In the genomic region with DNA sequence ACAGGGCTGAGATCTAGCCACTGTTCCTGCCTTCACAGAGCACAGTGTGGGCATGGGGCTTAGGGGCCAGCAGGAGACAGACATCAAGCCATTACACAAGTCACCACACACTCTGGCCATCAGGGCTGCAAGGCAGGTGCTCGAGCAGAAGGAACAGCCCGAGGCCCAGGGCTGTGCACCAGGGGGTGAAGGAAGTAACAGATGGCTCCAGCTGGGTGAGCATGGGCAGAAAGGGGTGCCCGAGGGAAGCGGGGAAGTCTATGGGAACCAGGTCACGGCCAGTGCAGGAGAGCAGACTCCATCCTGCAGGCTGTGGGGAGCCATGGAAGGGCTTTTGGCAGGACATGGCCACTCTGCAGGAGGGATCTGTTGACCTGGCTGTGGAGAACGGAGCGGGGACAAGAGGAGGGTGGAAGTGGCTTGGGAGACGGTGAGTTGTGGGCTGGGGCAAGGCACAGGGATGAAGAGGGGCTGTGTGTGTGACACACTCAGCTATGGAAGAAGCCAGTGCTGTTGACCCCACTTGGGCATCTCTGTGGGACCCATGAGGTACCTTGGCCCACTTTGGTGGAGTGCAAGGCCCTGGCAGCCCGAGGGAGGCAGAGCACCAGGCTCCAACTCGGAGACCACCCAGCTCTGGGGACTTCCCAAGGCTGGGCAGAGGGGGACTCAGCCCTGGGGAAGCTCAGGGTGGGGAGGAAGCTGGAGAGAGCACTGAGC, we compare ENCODE assay signal across 8 cellular contexts. TPM values are rescaled to one million over a fixed set of nuclear protein-coding genes. Genes with fewer than 3 reads are reported as not detected.
DNase-seq lines count a peak whose midpoint lies in the region; ATAC-seq, FAIRE-seq and TF ChIP-seq lines count a peak whose summit lies in the region.

No MANE protein-coding gene starts in this region.

- CTCF ChIA-PET in activated CD4-positive, alpha-beta T cell treated with anti-CD3 and anti-CD28 coated beads for 36 hours (lab: Charles Lee), result interaction anchor here (0.6 to 1.3 kb wide), 5 partner anchors 17 to 474 kb away, joined by 3 to 5 read pairs (median 3); a partner anchor contains a TSS

- intact Hi-C loops in activated CD4-positive, alpha-beta T cell treated with anti-CD3 and anti-CD28 coated beads for 36 hours (cut with DNase I, micrococcal nuclease), result no loop called here
- intact Hi-C loops in activated T-helper 1 cell treated with anti-CD3 and anti-CD28 coated beads, Interleukin-12 subunit alpha, Interleukin-12 subunit beta, Interleukin-2, Interleukin-4 antibody, amounts not matched to agents 30 ng/mL and 10 ng/mL and 1 ng/mL, durations not matched to agents 14 hours and 24 hours and 36 hours (cut with micrococcal nuclease), result no loop called here
- intact Hi-C loops in thyroid gland (cut with DNase I), result loop anchor here (5.0 kb wide), 1 partner anchor 47 kb away; a partner anchor contains a TSS

- 54 to 56% methylated on average over 9 to 10 of the region's 10 CpGs for WGBS in thyroid gland, 2 donors
- WGBS in small intestine, 3 donors, result 60 to 72% (median 62%) methylated on average over 10 of the region's 10 CpGs

- no peaks in the 10 kb centered on the region for H3K9me3 Mint-ChIP-seq in activated CD4-positive, alpha-beta T cell treated with anti-CD3 and anti-CD28 coated beads for 36 hours (ENCODE audit: low read depth)
- H3K9me3 Mint-ChIP-seq in activated T-helper 1 cell treated with anti-CD3 and anti-CD28 coated beads, Interleukin-12 subunit alpha, Interleukin-12 subunit beta, Interleukin-2, Interleukin-4 antibody, amounts not matched to agents 30 ng/mL and 10 ng/mL and 1 ng/mL, durations not matched to agents 14 hours and 24 hours and 36 hours, result no peaks in the 10 kb centered on the region

- peaks cover 22% of the 10 kb centered on the region for H3K4me1 Mint-ChIP-seq in activated CD4-positive, alpha-beta T cell treated with anti-CD3 and anti-CD28 coated beads for 36 hours
- peaks cover 16% of the 10 kb centered on the region for H3K4me1 Mint-ChIP-seq in activated T-helper 1 cell treated with anti-CD3 and anti-CD28 coated beads, Interleukin-12 subunit alpha, Interleukin-12 subunit beta, Interleukin-2, Interleukin-4 antibody, amounts not matched to agents 30 ng/mL and 10 ng/mL and 1 ng/mL, durations not matched to agents 14 hours and 24 hours and 36 hours (ENCODE audit: low read depth)

- no peak for FAIRE-seq in small intestine (lab: Jason Lieb, UNC)

- DNase-seq in activated CD4-positive, alpha-beta T cell treated with anti-CD3 and anti-CD28 coated beads for 36 hours, result no peak
- no peak for DNase-seq in activated CD4-positive, alpha-beta T cell treated with anti-CD3 and anti-CD28 coated beads, Interleukin-2, amount 50 U/mL, for 48 hours
- no peak for DNase-seq in activated T-helper 1 cell treated with anti-CD3 and anti-CD28 coated beads, Interleukin-12 subunit alpha, Interleukin-12 subunit beta, Interleukin-2, Interleukin-4 antibody, amounts not matched to agents 30 ng/mL and 10 ng/mL and 1 ng/mL, durations not matched to agents 14 hours and 24 hours and 36 hours (ENCODE audit: low spot score)
- no peak for DNase-seq in thyroid gland
- DNase-seq in small intestine, result no peak
- no peak for DNase-seq in COR-L47 (lab: John Stamatoyannopoulos, UW)
- no peak for DNase-seq in NCI-H1105 treated with DMSO at 0.1 percent for 48 hours (lab: John Stamatoyannopoulos, UW)

- H3K27ac ChIP-seq in layer of hippocampus (ENCODE audit: low read depth, low read length), result peak overlapping the region; percentile 54
- H3K27ac ChIP-seq in thyroid gland, result peak overlapping the region in 2 of 3 donors; percentile 46 to 73
- peak overlapping the region in 1 of 2 donors; percentile 82 for H3K27ac ChIP-seq in small intestine (ENCODE audit: low read depth in 1 of 2, low read length in 1 of 2)

- POLR2A ChIA-PET in activated CD4-positive, alpha-beta T cell treated with anti-CD3 and anti-CD28 coated beads for 36 hours (lab: Charles Lee), result interaction anchor here (1.0 kb wide), 1 partner anchor 21 kb away, joined by 6 read pairs; no protein-coding TSS in a partner anchor

- H3K27me3 Mint-ChIP-seq in activated CD4-positive, alpha-beta T cell treated with anti-CD3 and anti-CD28 coated beads for 36 hours, result peaks cover 2% of the 10 kb centered on the region
- no peaks in the 10 kb centered on the region for H3K27me3 Mint-ChIP-seq in activated T-helper 1 cell treated with anti-CD3 and anti-CD28 coated beads, Interleukin-12 subunit alpha, Interleukin-12 subunit beta, Interleukin-2, Interleukin-4 antibody, amounts not matched to agents 30 ng/mL and 10 ng/mL and 1 ng/mL, durations not matched to agents 14 hours and 24 hours and 36 hours (ENCODE audit: insufficient read depth)

- peak overlapping the region; percentile 3 for H3K27ac Mint-ChIP-seq in activated CD4-positive, alpha-beta T cell treated with anti-CD3 and anti-CD28 coated beads for 36 hours
- no peak overlapping the region for H3K27ac Mint-ChIP-seq in activated T-helper 1 cell treated with anti-CD3 and anti-CD28 coated beads, Interleukin-12 subunit alpha, Interleukin-12 subunit beta, Interleukin-2, Interleukin-4 antibody, amounts not matched to agents 30 ng/mL and 10 ng/mL and 1 ng/mL, durations not matched to agents 14 hours and 24 hours and 36 hours

- H3K27me3 ChIP-seq in layer of hippocampus (ENCODE audit: control insufficient read depth, insufficient read depth, low read length), result no peaks in the 10 kb centered on the region
- no peaks in the 10 kb centered on the region for H3K27me3 ChIP-seq in thyroid gland
- H3K27me3 ChIP-seq in small intestine (ENCODE audit: control insufficient read depth in 2 of 2, insufficient read depth in 2 of 2, low read length in 2 of 2), result no peaks in the 10 kb centered on the region

- no peak for ATAC-seq in activated CD4-positive, alpha-beta T cell treated with anti-CD3 and anti-CD28 coated beads for 36 hours

- H3K4me3 ChIP-seq in thyroid gland (replicated peaks in 1 of 3) (no peak overlapping the region), small intestine (ENCODE audit: low read depth in 1 of 2, low read length in 2 of 2) (no peak overlapping the region)

- H3K36me3 Mint-ChIP-seq in activated CD4-positive, alpha-beta T cell treated with anti-CD3 and anti-CD28 coated beads for 36 hours (ENCODE audit: low read depth), result peaks cover 2% of the 10 kb centered on the region
- H3K36me3 Mint-ChIP-seq in activated T-helper 1 cell treated with anti-CD3 and anti-CD28 coated beads, Interleukin-12 subunit alpha, Interleukin-12 subunit beta, Interleukin-2, Interleukin-4 antibody, amounts not matched to agents 30 ng/mL and 10 ng/mL and 1 ng/mL, durations not matched to agents 14 hours and 24 hours and 36 hours (ENCODE audit: low read depth), result peaks cover 15% of the 10 kb centered on the region

- H3K4me1 ChIP-seq in thyroid gland, result peaks cover 18 to 47% of the 10 kb centered on the region in 2 donors
- H3K4me1 ChIP-seq in small intestine (ENCODE audit: control insufficient read depth in 2 of 2, insufficient read depth in 1 of 2, low read depth in 1 of 2, low read length in 1 of 2), result peaks cover 3 to 16% of the 10 kb centered on the region in 2 donors

- TF ChIP-seq POLR2A in thyroid gland (IDR thresholded peaks at IDR 0.05), result no peak

- H3K9me3 ChIP-seq in thyroid gland, result no peaks in the 10 kb centered on the region
- H3K9me3 ChIP-seq in small intestine (ENCODE audit: control insufficient read depth, low read depth), result no peaks in the 10 kb centered on the region

- H3K4me3 Mint-ChIP-seq in activated CD4-positive, alpha-beta T cell treated with anti-CD3 and anti-CD28 coated beads for 36 hours, result no peak overlapping the region
- peak overlapping the region; percentile 19 for H3K4me3 Mint-ChIP-seq in activated T-helper 1 cell treated with anti-CD3 and anti-CD28 coated beads, Interleukin-12 subunit alpha, Interleukin-12 subunit beta, Interleukin-2, Interleukin-4 antibody, amounts not matched to agents 30 ng/mL and 10 ng/mL and 1 ng/mL, durations not matched to agents 14 hours and 24 hours and 36 hours

- H3K36me3 ChIP-seq in thyroid gland (no peaks in the 10 kb centered on the region), small intestine (ENCODE audit: control insufficient read depth in 2 of 2, insufficient read depth in 2 of 2, low read length in 2 of 2) (no peaks in the 10 kb centered on the region)

- no peak for TF ChIP-seq CTCF in thyroid gland (IDR thresholded peaks at IDR 0.05)

RNA-seq across cellular contexts. Expression of a gene that starts 3.6 kb away (rescaled TPM):
- 10 to 100 TPM; 21.4 to 22.9 TPM for total RNA-seq in activated CD4-positive, alpha-beta T cell treated with anti-CD3 and anti-CD28 coated beads for 36 hours
- 18.5 and 21.4 TPM in 2 replicates for total RNA-seq in activated T-helper 1 cell treated with anti-CD3 and anti-CD28 coated beads, Interleukin-12 subunit alpha, Interleukin-12 subunit beta, Interleukin-2, Interleukin-4 antibody, amounts not matched to agents 30 ng/mL and 10 ng/mL and 1 ng/mL, durations not matched to agents 14 hours and 24 hours and 36 hours
- total RNA-seq in thyroid gland, result 10 to 100 TPM; 17.7 to 27.1 (median 20.9) TPM
- 10 to 100 TPM; 23.9 to 32.7 (median 24.1) TPM for polyA plus RNA-seq in small intestine

RNA-seq across cellular contexts. Expression of a gene that starts 4.0 kb away (rescaled TPM):
- total RNA-seq in activated CD4-positive, alpha-beta T cell treated with anti-CD3 and anti-CD28 coated beads for 36 hours, result 100 to 1,000 TPM; 111 to 158 TPM
- 119 and 129 TPM in 2 replicates for total RNA-seq in activated T-helper 1 cell treated with anti-CD3 and anti-CD28 coated beads, Interleukin-12 subunit alpha, Interleukin-12 subunit beta, Interleukin-2, Interleukin-4 antibody, amounts not matched to agents 30 ng/mL and 10 ng/mL and 1 ng/mL, durations not matched to agents 14 hours and 24 hours and 36 hours
- total RNA-seq in thyroid gland, result 100 to 1,000 TPM in 3 of 4 donors, 10 to 100 TPM in 1; 82.0 to 184 (median 132) TPM
- polyA plus RNA-seq in small intestine, result 10 to 100 TPM; 70.0 to 87.3 (median 71.5) TPM

RNA-seq across cellular contexts. Expression of a gene that starts 15.1 kb away (rescaled TPM):
- 10 to 100 TPM; 11.1 to 11.3 TPM for total RNA-seq in activated CD4-positive, alpha-beta T cell treated with anti-CD3 and anti-CD28 coated beads for 36 hours
- total RNA-seq in activated T-helper 1 cell treated with anti-CD3 and anti-CD28 coated beads, Interleukin-12 subunit alpha, Interleukin-12 subunit beta, Interleukin-2, Interleukin-4 antibody, amounts not matched to agents 30 ng/mL and 10 ng/mL and 1 ng/mL, durations not matched to agents 14 hours and 24 hours and 36 hours, result 31.7 and 33.5 TPM in 2 replicates
- 1 to 10 TPM in 3 of 4 donors, under 1 TPM in 1; 0.33 to 1.6 (median 1.5) TPM for total RNA-seq in thyroid gland
- polyA plus RNA-seq in small intestine, result 1 to 10 TPM; 1.4 to 5.2 (median 2.5) TPM

RNA-seq across cellular contexts. Expression of a gene that starts 24.8 kb away (rescaled TPM):
- total RNA-seq in activated CD4-positive, alpha-beta T cell treated with anti-CD3 and anti-CD28 coated beads for 36 hours, result 10 to 100 TPM; 25.5 to 45.0 TPM
- total RNA-seq in activated T-helper 1 cell treated with anti-CD3 and anti-CD28 coated beads, Interleukin-12 subunit alpha, Interleukin-12 subunit beta, Interleukin-2, Interleukin-4 antibody, amounts not matched to agents 30 ng/mL and 10 ng/mL and 1 ng/mL, durations not matched to agents 14 hours and 24 hours and 36 hours, result 66.7 and 70.8 TPM in 2 replicates
- 10 to 100 TPM; 29.8 to 73.8 (median 42.9) TPM for total RNA-seq in thyroid gland
- 10 to 100 TPM in 2 of 3 donors, 1 to 10 TPM in 1; 6.5 to 32.5 (median 18.6) TPM for polyA plus RNA-seq in small intestine

RNA-seq across cellular contexts. Expression of a gene that starts 27.0 kb away (rescaled TPM):
- 100 to 1,000 TPM in 1 of 2 experiments, 10 to 100 TPM in 1; 95.4 to 121 TPM for total RNA-seq in activated CD4-positive, alpha-beta T cell treated with anti-CD3 and anti-CD28 coated beads for 36 hours
- 86.8 and 93.2 TPM in 2 replicates for total RNA-seq in activated T-helper 1 cell treated with anti-CD3 and anti-CD28 coated beads, Interleukin-12 subunit alpha, Interleukin-12 subunit beta, Interleukin-2, Interleukin-4 antibody, amounts not matched to agents 30 ng/mL and 10 ng/mL and 1 ng/mL, durations not matched to agents 14 hours and 24 hours and 36 hours
- 100 to 1,000 TPM in 2 of 4 donors, 10 to 100 TPM in 2; 65.9 to 128 (median 109) TPM for total RNA-seq in thyroid gland
- 100 to 1,000 TPM in 2 of 3 donors, 10 to 100 TPM in 1; 57.6 to 131 (median 115) TPM for polyA plus RNA-seq in small intestine

Comparison
In these comparisons a context has a peak if more than half of its experiments do, and no peak if none do; other contexts are left out.
1. RNA of a gene that starts 15.1 kb away (total RNA-seq): 31.7 to 33.5 TPM in activated T-helper 1 cell treated with anti-CD3 and anti-CD28 coated beads, Interleukin-12 subunit alpha, Interleukin-12 subunit beta, Interleukin-2, Interleukin-4 antibody, amounts not matched to agents 30 ng/mL and 10 ng/mL and 1 ng/mL, durations not matched to agents 14 hours and 24 hours and 36 hours and 11.1 to 11.3 TPM in activated CD4-positive, alpha-beta T cell treated with anti-CD3 and anti-CD28 coated beads for 36 hours; 0.33 to 1.6 TPM in thyroid gland; every median in the first group is over 4 times any median in the second.